In the genomic region with DNA sequence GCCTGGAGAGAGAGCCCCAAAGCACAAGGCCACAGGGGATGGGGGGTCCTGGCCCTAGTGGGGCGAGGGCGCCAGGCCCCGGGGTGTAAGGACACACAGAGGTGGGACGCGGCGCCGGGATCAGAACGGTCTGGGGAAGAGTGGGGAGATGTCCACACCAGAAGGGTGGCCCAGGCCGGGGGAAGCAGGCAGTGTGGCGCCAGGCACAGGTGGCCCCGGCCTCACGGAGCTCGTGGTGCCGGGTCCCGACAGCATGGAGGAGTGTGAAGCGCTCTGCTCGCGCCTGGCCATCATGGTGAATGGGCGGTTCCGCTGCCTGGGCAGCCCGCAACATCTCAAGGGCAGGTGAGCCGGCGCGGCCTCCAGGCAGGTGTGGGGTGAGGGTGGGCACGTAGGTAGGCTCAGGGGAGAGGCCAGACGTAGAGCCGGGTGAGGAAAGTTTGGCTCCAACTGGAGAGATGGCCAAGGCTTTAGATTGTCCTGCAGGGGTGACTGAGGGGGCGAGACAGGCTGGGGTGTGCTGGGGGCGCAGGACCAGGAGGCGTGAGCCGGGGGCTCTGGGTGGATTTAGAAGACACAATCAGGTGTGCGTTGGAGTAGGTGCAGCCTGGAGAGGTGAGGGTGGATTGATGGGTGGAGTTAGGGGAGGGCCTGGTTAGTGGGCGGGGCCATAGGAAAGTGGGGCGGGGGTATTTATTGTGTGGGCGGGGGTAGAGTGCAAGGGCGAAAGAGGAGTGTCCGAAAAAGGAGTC, we compare ENCODE assay signal across 12 cellular contexts. TPM values are rescaled to one million over a fixed set of nuclear protein-coding genes. Genes with fewer than 3 reads are reported as not detected.
DNase-seq lines count a peak whose midpoint lies in the region; ATAC-seq and TF ChIP-seq lines count a peak whose summit lies in the region.
"Had no signal": no experiment of that assay in that cellular context is flagged by ENCODE, and none has a peak within 500 bp of the region (broad histone marks: within the 10 kb centered on the region; RNA-seq: fewer than 3 reads in every experiment).

No MANE protein-coding gene starts in this region.

- no peak overlapping the region for H2AFZ ChIP-seq in OCI-LY1 (ENCODE audit: low read length)

- 45 to 86% methylated on average over 1 to 11 of the region's 37 CpGs for WGBS in gastroesophageal sphincter (ENCODE audit: low coverage in 1 of 2), 2 donors

- H3K79me2 ChIP-seq in OCI-LY1 (ENCODE audit: insufficient read depth, low read length) = no peaks in the 10 kb centered on the region

- TF ChIP-seq CTCF in OCI-LY1 (IDR thresholded peaks at IDR 0.05; ENCODE audit: low read length) (no peak), upper lobe of right lung (IDR thresholded peaks at IDR 0.05) (no peak), gastroesophageal sphincter (IDR thresholded peaks at IDR 0.05) (no peak)

- no peak overlapping the region for H3K9ac ChIP-seq in OCI-LY1 (ENCODE audit: low read length)

- peak overlapping the region; percentile 69 for H3K4me2 ChIP-seq in OCI-LY1 (ENCODE audit: low read length)

- peaks cover 41% of the 10 kb centered on the region for H3K4me1 Mint-ChIP-seq in activated naive CD4-positive, alpha-beta T cell treated with anti-CD3 and anti-CD28 coated beads, Interleukin-2, amount 10 ng/mL, durations not matched to agents 7 days and 5 days

- peak; percentile 22 for DNase-seq in activated naive CD4-positive, alpha-beta T cell treated with anti-CD3 and anti-CD28 coated beads, Interleukin-2, amount 10 ng/mL, durations not matched to agents 7 days and 5 days
- no peak for DNase-seq in activated naive CD4-positive, alpha-beta T cell treated with Interleukin-2 at 50 U/mL for 16 hours
- DNase-seq in iPS-NIHi7 (ENCODE audit: extremely low spot score) (peak; percentile 78), upper lobe of right lung (no peak), cerebellar nuclear complex (lab: John Stamatoyannopoulos, UW) (no peak), NOMO-1 treated with DMSO at 0.1 percent for 48 hours (lab: John Stamatoyannopoulos, UW; ENCODE audit: unreplicated experiment) (no peak)
- DNase-seq: midbrain, NCI-H2081 treated with DMSO at 0.1 percent for 48 hours, posterior cingulate gyrus had no signal

- no peaks in the 10 kb centered on the region for H3K9me3 ChIP-seq in OCI-LY1 (ENCODE audit: low read length)
- no peaks in the 10 kb centered on the region for H3K9me3 ChIP-seq in upper lobe of right lung
- peaks cover 0 to 10% (median 0%) of the 10 kb centered on the region in 3 donors for H3K9me3 ChIP-seq in gastroesophageal sphincter

- intact Hi-C loops in upper lobe of right lung (cut with DNase I) = no loop called here

- peaks cover 38% of the 10 kb centered on the region for H3K4me1 ChIP-seq in OCI-LY1 (ENCODE audit: insufficient read depth, low read length, severe bottlenecking)
- H3K4me1 ChIP-seq in upper lobe of right lung = peaks cover 40% of the 10 kb centered on the region
- peaks cover 0 to 38% (median 21%) of the 10 kb centered on the region in 3 donors for H3K4me1 ChIP-seq in gastroesophageal sphincter

- H3K27ac ChIP-seq in OCI-LY1 (ENCODE audit: low read depth, low read length, poor library complexity, severe bottlenecking) = peak overlapping the region; percentile 26
- H3K27ac ChIP-seq in upper lobe of right lung = peak overlapping the region; percentile 79
- H3K27ac ChIP-seq in gastroesophageal sphincter = no peak overlapping the region

- no peaks in the 10 kb centered on the region for H3K27me3 ChIP-seq in OCI-LY1 (ENCODE audit: insufficient read depth, low read length)
- no peaks in the 10 kb centered on the region for H3K27me3 ChIP-seq in upper lobe of right lung
- H3K27me3 ChIP-seq in gastroesophageal sphincter = peaks cover 51% of the 10 kb centered on the region

- H3K4me3 Mint-ChIP-seq in activated naive CD4-positive, alpha-beta T cell treated with anti-CD3 and anti-CD28 coated beads, Interleukin-2, amount 10 ng/mL, durations not matched to agents 7 days and 5 days = no peak overlapping the region

- no peaks in the 10 kb centered on the region for H4K20me1 ChIP-seq in OCI-LY1 (ENCODE audit: insufficient read depth, low read length)

- no peaks in the 10 kb centered on the region for H3F3A ChIP-seq in OCI-LY1 (ENCODE audit: insufficient read depth, low read length)

- no peaks in the 10 kb centered on the region for H3K9me2 ChIP-seq in OCI-LY1 (ENCODE audit: low read depth, low read length)

- H3K27ac Mint-ChIP-seq in activated naive CD4-positive, alpha-beta T cell treated with anti-CD3 and anti-CD28 coated beads, Interleukin-2, amount 10 ng/mL, durations not matched to agents 7 days and 5 days = no peak overlapping the region

- CTCF ChIA-PET in activated naive CD4-positive, alpha-beta T cell treated with anti-CD3 and anti-CD28 coated beads, Interleukin-2, amount 10 ng/mL, durations not matched to agents 7 days and 5 days (lab: Charles Lee) = interaction anchor here (0.7 to 1.6 kb wide), 8 partner anchors 12 to 38 kb away, joined by 3 to 10 read pairs (median 4); a partner anchor contains a TSS

- no peaks in the 10 kb centered on the region for H3K27me3 Mint-ChIP-seq in activated naive CD4-positive, alpha-beta T cell treated with anti-CD3 and anti-CD28 coated beads, Interleukin-2, amount 10 ng/mL, durations not matched to agents 7 days and 5 days

- TF ChIP-seq POLR2A in gastroesophageal sphincter (IDR thresholded peaks at IDR 0.05) = no peak

- ATAC-seq in upper lobe of right lung (peak; percentile 6), gastroesophageal sphincter (no peak)

- no peak for TF ChIP-seq EP300 in gastroesophageal sphincter (IDR thresholded peaks at IDR 0.05)

- H3K4me3 ChIP-seq in OCI-LY1 (ENCODE audit: low read depth, low read length, poor library complexity, severe bottlenecking) = peak overlapping the region; percentile 43
- H3K4me3 ChIP-seq in upper lobe of right lung = no peak overlapping the region
- H3K4me3 ChIP-seq in gastroesophageal sphincter = no peak overlapping the region
- H3K4me3 ChIP-seq: cardiac muscle cell had no signal

- H3K9me3 Mint-ChIP-seq in activated naive CD4-positive, alpha-beta T cell treated with anti-CD3 and anti-CD28 coated beads, Interleukin-2, amount 10 ng/mL, durations not matched to agents 7 days and 5 days = peaks cover 3% of the 10 kb centered on the region

- peaks cover 19% of the 10 kb centered on the region for H3K36me3 Mint-ChIP-seq in activated naive CD4-positive, alpha-beta T cell treated with anti-CD3 and anti-CD28 coated beads, Interleukin-2, amount 10 ng/mL, durations not matched to agents 7 days and 5 days

- peaks cover 13% of the 10 kb centered on the region; the same call in 1 of the 2 replicates for H3K36me3 ChIP-seq in OCI-LY1 (ENCODE audit: insufficient read depth, low read length)
- no peaks in the 10 kb centered on the region for H3K36me3 ChIP-seq in upper lobe of right lung
- no peaks in the 10 kb centered on the region for H3K36me3 ChIP-seq in gastroesophageal sphincter
- H3K36me3 ChIP-seq: cardiac muscle cell had no signal

RNA-seq across cellular contexts. Expression of a gene that starts 2.9 kb away (rescaled TPM):
- total RNA-seq in upper lobe of right lung (98.2 TPM), gastroesophageal sphincter (10 to 100 TPM in 3 of 4 donors, 1 to 10 TPM in 1; 9.5 to 29.8 (median 14.6) TPM)

RNA-seq across cellular contexts. Expression of a gene that starts 24.2 kb away (rescaled TPM):
- 51.0 TPM for total RNA-seq in upper lobe of right lung
- total RNA-seq in gastroesophageal sphincter = 10 to 100 TPM in 1 of 4 donors, 1 to 10 TPM in 3; 3.9 to 14.3 (median 6.4) TPM

RNA-seq across cellular contexts. Expression of a gene that starts 31.1 kb away (rescaled TPM):
- total RNA-seq in upper lobe of right lung (155 TPM), gastroesophageal sphincter (100 to 1,000 TPM; 117 to 228 (median 150) TPM)

RNA-seq across cellular contexts. Expression of a gene that starts 37.7 kb away (rescaled TPM):
- total RNA-seq in upper lobe of right lung (220 TPM), gastroesophageal sphincter (100 to 1,000 TPM in 1 of 4 donors, 10 to 100 TPM in 3; 52.9 to 103 (median 75.2) TPM)

RNA-seq across cellular contexts. Expression of a gene that starts 39.7 kb away (rescaled TPM):
- total RNA-seq in upper lobe of right lung (387 TPM), gastroesophageal sphincter (100 to 1,000 TPM; 311 to 452 (median 349) TPM)

Comparison
In these comparisons a context has a peak if more than half of its experiments do, and no peak if none do; other contexts are left out.
1. DNase-seq: peak in activated naive CD4-positive, alpha-beta T cell treated with anti-CD3 and anti-CD28 coated beads, Interleukin-2, amount 10 ng/mL, durations not matched to agents 7 days and 5 days (single experiment) and iPS-NIHi7 (single experiment); none in activated naive CD4-positive, alpha-beta T cell treated with Interleukin-2 at 50 U/mL for 16 hours (single experiment), upper lobe of right lung (single experiment), cerebellar nuclear complex (0 of 2) and NOMO-1 treated with DMSO at 0.1 percent for 48 hours (single experiment).
2. H3K27ac ChIP-seq: peak in OCI-LY1 (single experiment) and upper lobe of right lung (single experiment); none in gastroesophageal sphincter (0 of 4).